In the genomic region with DNA sequence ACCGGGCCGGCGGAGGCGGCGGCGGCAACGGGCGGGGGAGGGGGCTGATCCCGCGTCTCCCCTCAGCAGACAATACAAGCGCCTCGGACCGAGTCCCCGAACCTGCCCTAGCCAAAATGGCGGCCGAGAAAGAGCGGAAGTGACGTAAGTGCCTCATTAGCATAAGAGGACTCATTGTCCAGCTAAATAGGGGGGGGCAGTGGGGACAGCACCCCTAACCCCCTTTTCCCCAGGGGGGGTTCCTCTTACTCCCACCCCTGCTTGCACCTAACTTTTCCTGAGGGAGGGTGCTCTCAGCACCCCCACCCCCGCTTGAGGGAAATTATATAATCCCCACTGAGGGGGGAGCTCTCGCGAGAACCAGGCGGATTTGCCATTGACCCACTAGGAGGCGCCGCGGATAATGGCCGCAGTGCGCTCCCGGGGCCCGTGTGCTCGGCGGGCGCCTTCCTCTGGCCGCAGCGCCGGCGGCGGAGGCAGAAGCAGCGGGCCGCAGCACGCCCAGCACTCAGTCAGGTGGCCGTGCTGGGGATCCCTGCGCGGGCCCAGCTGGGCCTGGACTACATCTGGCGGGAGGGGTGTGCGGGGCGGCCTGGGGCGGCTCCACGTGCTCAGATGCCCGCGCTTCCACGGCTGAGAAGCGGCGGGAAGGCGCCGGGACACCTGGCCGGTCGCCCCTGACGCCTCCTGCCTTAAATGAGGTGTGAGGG, we compare ENCODE assay signal across 1 cellular context.
TF ChIP-seq lines count a peak whose summit lies in the region.

ADNP (minus strand) TSS at position 132 of the 710 bp plus-strand sequence. CDS start 27,441 bp downstream, outside the sequence.

TF ChIP-seq in WTC11, 78 proteins besides CTCF, POLR2A, EP300 and RAD21 (continued from another document and continues in another):
- TF ChIP-seq USF1 (CRISPR knock-in tag; IDR thresholded peaks at IDR 0.05): peak; percentile 93
- TF ChIP-seq GABPB1 (CRISPR knock-in tag; IDR thresholded peaks at IDR 0.05): peak; percentile 60; the same call in 1 of the 2 replicates
- TF ChIP-seq ZNF263 (CRISPR knock-in tag; IDR thresholded peaks at IDR 0.05; ENCODE audit: low read depth): peak; percentile 50; the same call in 1 of the 2 replicates
- no peak for TF ChIP-seq GTF2I (CRISPR knock-in tag; conservative IDR thresholded peaks at IDR 0.05)
- TF ChIP-seq, protein P1, sequence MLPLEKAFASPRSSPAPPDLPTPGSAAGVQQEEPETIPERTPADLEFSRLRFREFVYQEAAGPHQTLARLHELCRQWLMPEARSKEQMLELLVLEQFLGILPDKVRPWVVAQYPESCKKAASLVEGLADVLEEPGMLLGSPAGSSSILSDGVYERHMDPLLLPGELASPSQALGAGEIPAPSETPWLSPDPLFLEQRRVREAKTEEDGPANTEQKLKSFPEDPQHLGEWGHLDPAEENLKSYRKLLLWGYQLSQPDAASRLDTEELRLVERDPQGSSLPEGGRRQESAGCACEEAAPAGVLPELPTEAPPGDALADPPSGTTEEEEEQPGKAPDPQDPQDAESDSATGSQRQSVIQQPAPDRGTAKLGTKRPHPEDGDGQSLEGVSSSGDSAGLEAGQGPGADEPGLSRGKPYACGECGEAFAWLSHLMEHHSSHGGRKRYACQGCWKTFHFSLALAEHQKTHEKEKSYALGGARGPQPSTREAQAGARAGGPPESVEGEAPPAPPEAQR (CRISPR knock-in tag; IDR thresholded peaks at IDR 0.05): no peak
- peak; percentile 98 for TF ChIP-seq FOXP1 (CRISPR knock-in tag; IDR thresholded peaks at IDR 0.05; ENCODE audit: borderline replicate concordance)
- TF ChIP-seq, protein P2, sequence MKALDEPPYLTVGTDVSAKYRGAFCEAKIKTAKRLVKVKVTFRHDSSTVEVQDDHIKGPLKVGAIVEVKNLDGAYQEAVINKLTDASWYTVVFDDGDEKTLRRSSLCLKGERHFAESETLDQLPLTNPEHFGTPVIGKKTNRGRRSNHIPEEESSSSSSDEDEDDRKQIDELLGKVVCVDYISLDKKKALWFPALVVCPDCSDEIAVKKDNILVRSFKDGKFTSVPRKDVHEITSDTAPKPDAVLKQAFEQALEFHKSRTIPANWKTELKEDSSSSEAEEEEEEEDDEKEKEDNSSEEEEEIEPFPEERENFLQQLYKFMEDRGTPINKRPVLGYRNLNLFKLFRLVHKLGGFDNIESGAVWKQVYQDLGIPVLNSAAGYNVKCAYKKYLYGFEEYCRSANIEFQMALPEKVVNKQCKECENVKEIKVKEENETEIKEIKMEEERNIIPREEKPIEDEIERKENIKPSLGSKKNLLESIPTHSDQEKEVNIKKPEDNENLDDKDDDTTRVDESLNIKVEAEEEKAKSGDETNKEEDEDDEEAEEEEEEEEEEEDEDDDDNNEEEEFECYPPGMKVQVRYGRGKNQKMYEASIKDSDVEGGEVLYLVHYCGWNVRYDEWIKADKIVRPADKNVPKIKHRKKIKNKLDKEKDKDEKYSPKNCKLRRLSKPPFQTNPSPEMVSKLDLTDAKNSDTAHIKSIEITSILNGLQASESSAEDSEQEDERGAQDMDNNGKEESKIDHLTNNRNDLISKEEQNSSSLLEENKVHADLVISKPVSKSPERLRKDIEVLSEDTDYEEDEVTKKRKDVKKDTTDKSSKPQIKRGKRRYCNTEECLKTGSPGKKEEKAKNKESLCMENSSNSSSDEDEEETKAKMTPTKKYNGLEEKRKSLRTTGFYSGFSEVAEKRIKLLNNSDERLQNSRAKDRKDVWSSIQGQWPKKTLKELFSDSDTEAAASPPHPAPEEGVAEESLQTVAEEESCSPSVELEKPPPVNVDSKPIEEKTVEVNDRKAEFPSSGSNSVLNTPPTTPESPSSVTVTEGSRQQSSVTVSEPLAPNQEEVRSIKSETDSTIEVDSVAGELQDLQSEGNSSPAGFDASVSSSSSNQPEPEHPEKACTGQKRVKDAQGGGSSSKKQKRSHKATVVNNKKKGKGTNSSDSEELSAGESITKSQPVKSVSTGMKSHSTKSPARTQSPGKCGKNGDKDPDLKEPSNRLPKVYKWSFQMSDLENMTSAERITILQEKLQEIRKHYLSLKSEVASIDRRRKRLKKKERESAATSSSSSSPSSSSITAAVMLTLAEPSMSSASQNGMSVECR (CRISPR knock-in tag; IDR thresholded peaks at IDR 0.05; ENCODE audit: borderline replicate concordance): peak; percentile 93
- TF ChIP-seq, protein P3, sequence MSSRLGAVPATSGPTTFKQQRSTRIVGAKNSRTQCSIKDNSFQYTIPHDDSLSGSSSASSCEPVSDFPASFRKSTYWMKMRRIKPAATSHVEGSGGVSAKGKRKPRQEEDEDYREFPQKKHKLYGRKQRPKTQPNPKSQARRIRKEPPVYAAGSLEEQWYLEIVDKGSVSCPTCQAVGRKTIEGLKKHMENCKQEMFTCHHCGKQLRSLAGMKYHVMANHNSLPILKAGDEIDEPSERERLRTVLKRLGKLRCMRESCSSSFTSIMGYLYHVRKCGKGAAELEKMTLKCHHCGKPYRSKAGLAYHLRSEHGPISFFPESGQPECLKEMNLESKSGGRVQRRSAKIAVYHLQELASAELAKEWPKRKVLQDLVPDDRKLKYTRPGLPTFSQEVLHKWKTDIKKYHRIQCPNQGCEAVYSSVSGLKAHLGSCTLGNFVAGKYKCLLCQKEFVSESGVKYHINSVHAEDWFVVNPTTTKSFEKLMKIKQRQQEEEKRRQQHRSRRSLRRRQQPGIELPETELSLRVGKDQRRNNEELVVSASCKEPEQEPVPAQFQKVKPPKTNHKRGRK (CRISPR knock-in tag; IDR thresholded peaks at IDR 0.05; ENCODE audit: borderline replicate concordance): 0 out of 2 replicates have a peak, but pooled peaks have one; percentile 55
- peak; percentile 85 for TF ChIP-seq EMX1 (CRISPR knock-in tag; IDR thresholded peaks at IDR 0.05)
- TF ChIP-seq, protein P4, sequence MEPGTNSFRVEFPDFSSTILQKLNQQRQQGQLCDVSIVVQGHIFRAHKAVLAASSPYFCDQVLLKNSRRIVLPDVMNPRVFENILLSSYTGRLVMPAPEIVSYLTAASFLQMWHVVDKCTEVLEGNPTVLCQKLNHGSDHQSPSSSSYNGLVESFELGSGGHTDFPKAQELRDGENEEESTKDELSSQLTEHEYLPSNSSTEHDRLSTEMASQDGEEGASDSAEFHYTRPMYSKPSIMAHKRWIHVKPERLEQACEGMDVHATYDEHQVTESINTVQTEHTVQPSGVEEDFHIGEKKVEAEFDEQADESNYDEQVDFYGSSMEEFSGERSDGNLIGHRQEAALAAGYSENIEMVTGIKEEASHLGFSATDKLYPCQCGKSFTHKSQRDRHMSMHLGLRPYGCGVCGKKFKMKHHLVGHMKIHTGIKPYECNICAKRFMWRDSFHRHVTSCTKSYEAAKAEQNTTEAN (CRISPR knock-in tag; IDR thresholded peaks at IDR 0.05): peak; percentile 94
- peak; percentile 89 for TF ChIP-seq FOXK1 (CRISPR knock-in tag; IDR thresholded peaks at IDR 0.05)
- TF ChIP-seq, protein P5, sequence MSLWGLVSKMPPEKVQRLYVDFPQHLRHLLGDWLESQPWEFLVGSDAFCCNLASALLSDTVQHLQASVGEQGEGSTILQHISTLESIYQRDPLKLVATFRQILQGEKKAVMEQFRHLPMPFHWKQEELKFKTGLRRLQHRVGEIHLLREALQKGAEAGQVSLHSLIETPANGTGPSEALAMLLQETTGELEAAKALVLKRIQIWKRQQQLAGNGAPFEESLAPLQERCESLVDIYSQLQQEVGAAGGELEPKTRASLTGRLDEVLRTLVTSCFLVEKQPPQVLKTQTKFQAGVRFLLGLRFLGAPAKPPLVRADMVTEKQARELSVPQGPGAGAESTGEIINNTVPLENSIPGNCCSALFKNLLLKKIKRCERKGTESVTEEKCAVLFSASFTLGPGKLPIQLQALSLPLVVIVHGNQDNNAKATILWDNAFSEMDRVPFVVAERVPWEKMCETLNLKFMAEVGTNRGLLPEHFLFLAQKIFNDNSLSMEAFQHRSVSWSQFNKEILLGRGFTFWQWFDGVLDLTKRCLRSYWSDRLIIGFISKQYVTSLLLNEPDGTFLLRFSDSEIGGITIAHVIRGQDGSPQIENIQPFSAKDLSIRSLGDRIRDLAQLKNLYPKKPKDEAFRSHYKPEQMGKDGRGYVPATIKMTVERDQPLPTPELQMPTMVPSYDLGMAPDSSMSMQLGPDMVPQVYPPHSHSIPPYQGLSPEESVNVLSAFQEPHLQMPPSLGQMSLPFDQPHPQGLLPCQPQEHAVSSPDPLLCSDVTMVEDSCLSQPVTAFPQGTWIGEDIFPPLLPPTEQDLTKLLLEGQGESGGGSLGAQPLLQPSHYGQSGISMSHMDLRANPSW (CRISPR knock-in tag; conservative IDR thresholded peaks at IDR 0.05; ENCODE audit: low read depth): no peak
- TF ChIP-seq, protein P6, sequence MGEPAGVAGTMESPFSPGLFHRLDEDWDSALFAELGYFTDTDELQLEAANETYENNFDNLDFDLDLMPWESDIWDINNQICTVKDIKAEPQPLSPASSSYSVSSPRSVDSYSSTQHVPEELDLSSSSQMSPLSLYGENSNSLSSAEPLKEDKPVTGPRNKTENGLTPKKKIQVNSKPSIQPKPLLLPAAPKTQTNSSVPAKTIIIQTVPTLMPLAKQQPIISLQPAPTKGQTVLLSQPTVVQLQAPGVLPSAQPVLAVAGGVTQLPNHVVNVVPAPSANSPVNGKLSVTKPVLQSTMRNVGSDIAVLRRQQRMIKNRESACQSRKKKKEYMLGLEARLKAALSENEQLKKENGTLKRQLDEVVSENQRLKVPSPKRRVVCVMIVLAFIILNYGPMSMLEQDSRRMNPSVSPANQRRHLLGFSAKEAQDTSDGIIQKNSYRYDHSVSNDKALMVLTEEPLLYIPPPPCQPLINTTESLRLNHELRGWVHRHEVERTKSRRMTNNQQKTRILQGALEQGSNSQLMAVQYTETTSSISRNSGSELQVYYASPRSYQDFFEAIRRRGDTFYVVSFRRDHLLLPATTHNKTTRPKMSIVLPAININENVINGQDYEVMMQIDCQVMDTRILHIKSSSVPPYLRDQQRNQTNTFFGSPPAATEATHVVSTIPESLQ (CRISPR knock-in tag; IDR thresholded peaks at IDR 0.05): no peak; the same call in 1 of the 2 replicates
- TF ChIP-seq MYBL2 (CRISPR knock-in tag; IDR thresholded peaks at IDR 0.05): peak; percentile 92
- TF ChIP-seq SMAD3 (CRISPR knock-in tag; IDR thresholded peaks at IDR 0.05; ENCODE audit: borderline replicate concordance): peak; percentile 98
- TF ChIP-seq ZNF416 (CRISPR knock-in tag; IDR thresholded peaks at IDR 0.05): peak; percentile 16; the same call in 1 of the 2 replicates
- peak; percentile 81 for TF ChIP-seq NR2C2 (CRISPR knock-in tag; IDR thresholded peaks at IDR 0.05)
- 0 out of 2 replicates have a peak, but pooled peaks have one; percentile 8 for TF ChIP-seq PRRX2 (CRISPR knock-in tag; IDR thresholded peaks at IDR 0.05)
- TF ChIP-seq, protein P7, sequence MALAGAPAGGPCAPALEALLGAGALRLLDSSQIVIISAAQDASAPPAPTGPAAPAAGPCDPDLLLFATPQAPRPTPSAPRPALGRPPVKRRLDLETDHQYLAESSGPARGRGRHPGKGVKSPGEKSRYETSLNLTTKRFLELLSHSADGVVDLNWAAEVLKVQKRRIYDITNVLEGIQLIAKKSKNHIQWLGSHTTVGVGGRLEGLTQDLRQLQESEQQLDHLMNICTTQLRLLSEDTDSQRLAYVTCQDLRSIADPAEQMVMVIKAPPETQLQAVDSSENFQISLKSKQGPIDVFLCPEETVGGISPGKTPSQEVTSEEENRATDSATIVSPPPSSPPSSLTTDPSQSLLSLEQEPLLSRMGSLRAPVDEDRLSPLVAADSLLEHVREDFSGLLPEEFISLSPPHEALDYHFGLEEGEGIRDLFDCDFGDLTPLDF (CRISPR knock-in tag; IDR thresholded peaks at IDR 0.05): peak; percentile 96
- no peak for TF ChIP-seq ZNF121 (CRISPR knock-in tag; IDR thresholded peaks at IDR 0.05)
- peak; percentile 78; the same call in 1 of the 2 replicates for TF ChIP-seq SMAD4 (CRISPR knock-in tag; IDR thresholded peaks at IDR 0.05)
- TF ChIP-seq, protein P8, sequence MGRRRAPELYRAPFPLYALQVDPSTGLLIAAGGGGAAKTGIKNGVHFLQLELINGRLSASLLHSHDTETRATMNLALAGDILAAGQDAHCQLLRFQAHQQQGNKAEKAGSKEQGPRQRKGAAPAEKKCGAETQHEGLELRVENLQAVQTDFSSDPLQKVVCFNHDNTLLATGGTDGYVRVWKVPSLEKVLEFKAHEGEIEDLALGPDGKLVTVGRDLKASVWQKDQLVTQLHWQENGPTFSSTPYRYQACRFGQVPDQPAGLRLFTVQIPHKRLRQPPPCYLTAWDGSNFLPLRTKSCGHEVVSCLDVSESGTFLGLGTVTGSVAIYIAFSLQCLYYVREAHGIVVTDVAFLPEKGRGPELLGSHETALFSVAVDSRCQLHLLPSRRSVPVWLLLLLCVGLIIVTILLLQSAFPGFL (CRISPR knock-in tag; IDR thresholded peaks at IDR 0.05; ENCODE audit: borderline replicate concordance): no peak
- peak; percentile 92; the same call in 1 of the 2 replicates for TF ChIP-seq ELF4 (CRISPR knock-in tag; IDR thresholded peaks at IDR 0.05; ENCODE audit: low read depth)
- TF ChIP-seq, protein P9, sequence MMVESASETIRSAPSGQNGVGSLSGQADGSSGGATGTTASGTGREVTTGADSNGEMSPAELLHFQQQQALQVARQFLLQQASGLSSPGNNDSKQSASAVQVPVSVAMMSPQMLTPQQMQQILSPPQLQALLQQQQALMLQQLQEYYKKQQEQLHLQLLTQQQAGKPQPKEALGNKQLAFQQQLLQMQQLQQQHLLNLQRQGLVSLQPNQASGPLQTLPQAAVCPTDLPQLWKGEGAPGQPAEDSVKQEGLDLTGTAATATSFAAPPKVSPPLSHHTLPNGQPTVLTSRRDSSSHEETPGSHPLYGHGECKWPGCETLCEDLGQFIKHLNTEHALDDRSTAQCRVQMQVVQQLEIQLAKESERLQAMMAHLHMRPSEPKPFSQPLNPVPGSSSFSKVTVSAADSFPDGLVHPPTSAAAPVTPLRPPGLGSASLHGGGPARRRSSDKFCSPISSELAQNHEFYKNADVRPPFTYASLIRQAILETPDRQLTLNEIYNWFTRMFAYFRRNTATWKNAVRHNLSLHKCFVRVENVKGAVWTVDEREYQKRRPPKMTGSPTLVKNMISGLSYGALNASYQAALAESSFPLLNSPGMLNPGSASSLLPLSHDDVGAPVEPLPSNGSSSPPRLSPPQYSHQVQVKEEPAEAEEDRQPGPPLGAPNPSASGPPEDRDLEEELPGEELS (CRISPR knock-in tag; IDR thresholded peaks at IDR 0.05): peak; percentile 95
- TF ChIP-seq E2F4 (CRISPR knock-in tag; IDR thresholded peaks at IDR 0.05; ENCODE audit: borderline replicate concordance, low read depth): peak; percentile 93
- peak; percentile 94 for TF ChIP-seq ETV6 (CRISPR knock-in tag; IDR thresholded peaks at IDR 0.05)
- TF ChIP-seq KAT7 (CRISPR knock-in tag; IDR thresholded peaks at IDR 0.05; ENCODE audit: borderline replicate concordance): peak; percentile 99
- TF ChIP-seq MLX (CRISPR knock-in tag; IDR thresholded peaks at IDR 0.05): no peak
